1 cellular context compared by ENCODE assay signal in genomic region chr12:121711925-121712461, GRCh38.
TF ChIP-seq lines count a peak whose summit lies in the region.

No MANE protein-coding gene starts in this region.

TF ChIP-seq in liver, 16 proteins besides CTCF, POLR2A, EP300 and RAD21 (continued from another document):
- TF ChIP-seq FOXA1 (IDR thresholded peaks at IDR 0.05) (no peak), GABPA (IDR thresholded peaks at IDR 0.05 in 1 of 2, conservative IDR thresholded peaks at IDR 0.05 in 1 of 2) (no peak)
